8 cellular contexts compared by ENCODE assay signal in genomic region chr18:61894751-61895524, GRCh38. TPM values are rescaled to one million over a fixed set of nuclear protein-coding genes. Genes with fewer than 3 reads are reported as not detected.
DNase-seq lines count a peak whose midpoint lies in the region; ATAC-seq and TF ChIP-seq lines count a peak whose summit lies in the region.

No MANE protein-coding gene starts in this region.

- intact Hi-C loops in mucosa of descending colon (cut with DNase I, micrococcal nuclease): loop anchor here in 1 of 2 donors (10.0 kb wide), 1 partner anchor 160 kb away; no protein-coding TSS in a partner anchor

- H3K4me1 Mint-ChIP-seq in stimulated activated naive CD8-positive, alpha-beta T cell treated with anti-CD3 and anti-CD28 coated beads, Interleukin-15, Interleukin-2, amounts not matched to agents 100 ng/mL and 50 ng/mL, for 24 hours (ENCODE audit: low read depth): peaks cover 14% of the 10 kb centered on the region

- H3K4me3 ChIP-seq in choroid plexus epithelial cell (ENCODE audit: low read depth, low read length): peak overlapping the region; percentile 79
- peak overlapping the region; percentile 78 for H3K4me3 ChIP-seq in mucosa of descending colon

- TF ChIP-seq CTCF in choroid plexus epithelial cell (conservative IDR thresholded peaks at IDR 0.05; ENCODE audit: low read depth, low read length) (no peak), mucosa of descending colon (IDR thresholded peaks at IDR 0.05) (no peak)

- H3K27me3 Mint-ChIP-seq in stimulated activated naive CD8-positive, alpha-beta T cell treated with anti-CD3 and anti-CD28 coated beads, Interleukin-15, Interleukin-2, amounts not matched to agents 100 ng/mL and 50 ng/mL, for 24 hours: peaks cover 62% of the 10 kb centered on the region

- H3K36me3 Mint-ChIP-seq in stimulated activated naive CD8-positive, alpha-beta T cell treated with anti-CD3 and anti-CD28 coated beads, Interleukin-15, Interleukin-2, amounts not matched to agents 100 ng/mL and 50 ng/mL, for 24 hours (ENCODE audit: low read depth): no peaks in the 10 kb centered on the region

- no peaks in the 10 kb centered on the region for H3K9me3 ChIP-seq in mucosa of descending colon

- ATAC-seq in stimulated activated naive CD8-positive, alpha-beta T cell treated with anti-CD3 and anti-CD28 coated beads, Interleukin-15, Interleukin-2, amounts not matched to agents 100 U/mL and 50 U/mL, for 24 hours: no peak
- ATAC-seq in mucosa of descending colon (no peak), GM19463 (IDR thresholded peaks at IDR 0.05; ENCODE audit: unreplicated experiment) (no peak)

- H3K36me3 ChIP-seq in mucosa of descending colon (ENCODE audit: low read depth): no peaks in the 10 kb centered on the region

- H3K4me1 ChIP-seq in mucosa of descending colon (ENCODE audit: low read depth): peaks cover 15% of the 10 kb centered on the region

- no peak overlapping the region for H3K27ac Mint-ChIP-seq in stimulated activated naive CD8-positive, alpha-beta T cell treated with anti-CD3 and anti-CD28 coated beads, Interleukin-15, Interleukin-2, amounts not matched to agents 100 ng/mL and 50 ng/mL, for 24 hours

- no peak for DNase-seq in stimulated activated naive CD8-positive, alpha-beta T cell treated with anti-CD3 and anti-CD28 coated beads, Interleukin-15, Interleukin-2, amounts not matched to agents 100 U/mL and 50 U/mL, for 24 hours
- DNase-seq in choroid plexus epithelial cell (ENCODE audit: low read depth) (no peak), mucosa of descending colon (peak in 1 of 3 donors; percentile 36), NCI-H524 (lab: John Stamatoyannopoulos, UW) (no peak), NCI-H2227 (lab: John Stamatoyannopoulos, UW; ENCODE audit: unreplicated experiment) (no peak), epidermal melanocyte (ENCODE audit: insufficient read length, low spot score) (no peak)

- H3K9me3 Mint-ChIP-seq in stimulated activated naive CD8-positive, alpha-beta T cell treated with anti-CD3 and anti-CD28 coated beads, Interleukin-15, Interleukin-2, amounts not matched to agents 100 ng/mL and 50 ng/mL, for 24 hours: no peaks in the 10 kb centered on the region

- H3K4me3 Mint-ChIP-seq in stimulated activated naive CD8-positive, alpha-beta T cell treated with anti-CD3 and anti-CD28 coated beads, Interleukin-15, Interleukin-2, amounts not matched to agents 100 ng/mL and 50 ng/mL, for 24 hours: peak overlapping the region; percentile 81

RNA-seq across cellular contexts. Expression of gene RNF152, which starts 2.1 kb away (rescaled TPM):
- 10 to 100 TPM; 61.0 to 99.8 (median 98.0) TPM for total RNA-seq in mucosa of descending colon
